In the genomic region with DNA sequence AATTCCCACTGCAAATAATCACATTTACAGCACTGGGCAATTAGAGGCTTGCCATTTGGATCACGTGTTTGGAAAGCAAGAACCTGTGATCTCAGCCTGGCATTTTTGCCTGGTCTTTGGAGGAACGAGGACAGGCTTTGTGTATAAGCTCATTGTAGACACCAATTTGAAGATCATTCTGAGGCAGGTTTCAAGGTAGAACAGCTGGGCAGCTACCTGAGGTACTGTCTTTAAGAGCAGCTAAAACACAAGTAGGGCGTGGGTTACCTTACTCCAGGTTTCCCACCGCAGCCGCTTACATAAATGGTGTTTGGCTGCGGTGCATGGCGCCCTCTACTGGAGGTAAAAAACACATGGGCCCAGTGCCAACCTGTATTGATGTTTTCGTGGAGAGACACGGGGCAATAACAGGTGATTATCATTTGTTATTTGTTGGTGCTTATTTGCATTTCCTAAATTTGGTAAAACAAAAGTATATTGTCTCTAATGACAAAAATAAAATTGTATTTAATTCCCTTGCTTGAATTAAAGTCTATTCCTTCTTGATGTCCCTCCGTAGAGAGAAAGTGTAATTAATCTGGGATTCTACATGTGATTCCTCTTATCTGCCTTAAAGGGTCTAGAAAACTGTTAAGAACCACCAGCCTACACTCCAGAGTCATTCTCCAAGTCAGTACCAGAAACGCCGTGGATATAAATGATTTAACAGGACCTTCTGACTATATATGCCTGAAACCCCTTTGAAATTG, we compare ENCODE assay signal across 8 cellular contexts.
A peak's percentile ranks its signal among the peaks of the same experiment; 100 is the strongest.
DNase-seq lines count a peak whose midpoint lies in the region; ATAC-seq and TF ChIP-seq lines count a peak whose summit lies in the region.

No MANE protein-coding gene starts in this region.

- TF ChIP-seq CTCF in choroid plexus epithelial cell (conservative IDR thresholded peaks at IDR 0.05; ENCODE audit: low read depth, low read length) (peak; percentile 87), left lung (IDR thresholded peaks at IDR 0.05) (peak; percentile 79 to 95)

- no peak overlapping the region for H3K4me3 ChIP-seq in choroid plexus epithelial cell (ENCODE audit: low read depth, low read length)
- no peak overlapping the region for H3K4me3 ChIP-seq in left lung

- DNase-seq in AG20443 (ENCODE audit: low spot score) (peak; percentile 63), H4 (ENCODE audit: low spot score) (peak; percentile 49), NCI-H345 (lab: John Stamatoyannopoulos, UW) (peak; percentile 66), choroid plexus epithelial cell (ENCODE audit: low read depth) (peak; percentile 77), left lung (peak; percentile 59 to 87)
- DNase-seq in activated CD4-positive, alpha-beta T cell treated with anti-CD3 and anti-CD28 coated beads for 24 hours (ENCODE audit: low read depth in 2 of 2) = peak; percentile 50 to 59
- DNase-seq in stimulated activated CD4-positive, alpha-beta T cell treated with anti-CD3 and anti-CD28 coated beads, Interleukin-4, amount 100 ng/mL, for 24 hours = peak; percentile 69

- no peaks in the 10 kb centered on the region for H3K36me3 ChIP-seq in left lung

- peaks cover 0 to 8% of the 10 kb centered on the region in 2 donors for H3K27me3 ChIP-seq in left lung

- peaks cover 0 to 9% of the 10 kb centered on the region in 2 donors for H3K4me1 ChIP-seq in left lung

- intact Hi-C loops in left lung (cut with DNase I) = no loop called here

- ATAC-seq in left lung (peak; percentile 92), HG02610 (IDR thresholded peaks at IDR 0.05; ENCODE audit: unreplicated experiment) (no peak)

- no peak overlapping the region for H3K27ac ChIP-seq in left lung

- peaks cover 0 to 6% of the 10 kb centered on the region in 2 donors for H3K9me3 ChIP-seq in left lung
